Comparison of ENCODE assay signal across 26 cellular contexts in genomic region chr7:22008683-22009082, GRCh38.
"Had no signal": no experiment of that assay in that cellular context is flagged by ENCODE, and none has a peak within 500 bp of the region (broad histone marks: within the 10 kb centered on the region; RNA-seq: fewer than 3 reads in every experiment).

No MANE protein-coding gene starts in this region.

- H3K4me3 ChIP-seq: Peyer's patch, SJSA1 had no signal

- H3K9me3 ChIP-seq: Peyer's patch, SJSA1, SK-N-SH had no signal

- H3K36me3 ChIP-seq: Peyer's patch, SJSA1 had no signal

- H3K4me1 ChIP-seq: Peyer's patch, SJSA1 had no signal

- H3K9me2 ChIP-seq: SK-N-SH had no signal

- DNase-seq: Karpas-422, NCI-H1048, NCI-H1092 treated with DMSO at 0.1 percent for 48 hours, NCI-H1417, NCI-H1436 treated with DMSO at 0.1 percent for 48 hours, NCI-H1694 treated with DMSO at 0.1 percent for 48 hours, NCI-H1930, NCI-H2029 treated with DMSO at 0.1 percent for 48 hours, NCI-H2081 treated with DMSO at 0.1 percent for 48 hours, NCI-H2107, NCI-H2171, NCI-H226, NCI-H446 treated with DMSO at 0.1 percent for 48 hours, NCI-H510A, NCI-H526, NCI-H748 treated with DMSO at 0.1 percent for 48 hours, NCI-H82, Peyer's patch, Right ventricle myocardium superior, RPMI8226, SHP77 treated with DMSO at 0.1 percent for 48 hours, SK-N-SH, SW 1271, T-helper 1 cell had no signal

- H3K27me3 ChIP-seq: Peyer's patch, SJSA1 had no signal

- H3K4me2 ChIP-seq: KMS-11, SK-N-SH had no signal

- H3K27ac ChIP-seq: KMS-11, Peyer's patch, SJSA1 had no signal

- H3K9ac ChIP-seq: KMS-11, SK-N-SH had no signal
